28 cellular contexts compared by ENCODE assay signal in the genomic region with DNA sequence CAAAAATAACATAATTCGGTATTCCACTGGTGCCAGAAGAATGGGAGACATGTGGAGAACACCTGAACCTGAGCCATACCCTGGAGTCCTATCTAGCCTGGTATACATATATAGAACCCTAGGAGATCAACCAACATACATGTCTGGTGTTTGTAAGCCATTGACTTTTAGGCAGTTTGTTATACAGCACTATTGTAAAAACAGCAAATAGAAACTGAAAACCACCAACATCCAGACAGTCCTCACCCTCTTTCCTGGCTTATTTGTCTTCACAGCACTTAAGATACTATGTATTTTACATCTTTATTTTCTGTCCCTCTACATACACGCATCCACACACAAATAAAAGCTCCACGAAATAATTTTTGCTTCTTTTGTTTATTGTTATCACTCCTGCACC.
"Had no signal": no experiment of that assay in that cellular context is flagged by ENCODE, and none has a peak within 500 bp of the region (broad histone marks: within the 10 kb centered on the region; RNA-seq: fewer than 3 reads in every experiment).

No MANE protein-coding gene starts in this region.

- H3K27ac Mint-ChIP-seq: immature natural killer cell; naive thymus-derived CD8-positive, alpha-beta T cell; nephron; stimulated activated memory B cell treated with anti-CD40 and anti-IgM and Interleukin-4, amounts not matched to agents 10 μg/mL and 1 μg/mL and 100 μg/mL, for 72 hours; stimulated activated naive CD8-positive, alpha-beta T cell treated with anti-CD3 and anti-CD28 coated beads, Interleukin-15, amount 100 ng/mL, for 72 hours had no signal

- H3K27me3 ChIP-seq: pancreas, right lobe of liver, tibial nerve, upper lobe of left lung, vagina had no signal

- H3K4me1 ChIP-seq: lower lobe of right lung, pancreas, prostate gland, right lobe of liver, tibial nerve, upper lobe of left lung, vagina had no signal

- H3K4me1 Mint-ChIP-seq: immature natural killer cell; nephron; neural crest cell; stimulated activated naive CD8-positive, alpha-beta T cell treated with anti-CD3 and anti-CD28 coated beads, Interleukin-15, amount 100 ng/mL, for 72 hours had no signal

- H3K9me3 ChIP-seq: lower lobe of right lung, pancreas, prostate gland, right lobe of liver, upper lobe of left lung, vagina had no signal

- H3K4me2 ChIP-seq: smooth muscle cell had no signal

- ATAC-seq: left lobe of liver; left ventricle myocardium superior; lower lobe of right lung; naive thymus-derived CD8-positive, alpha-beta T cell; pancreas; right lobe of liver; stimulated activated memory B cell treated with anti-CD40 and anti-IgM and Interleukin-4, amounts not matched to agents 10 μg/mL and 1 μg/mL and 100 μg/mL, for 72 hours; stimulated activated naive CD8-positive, alpha-beta T cell treated with anti-CD3 and anti-CD28 coated beads, Interleukin-15, amount 100 ng/mL, for 72 hours had no signal

- H3K36me3 ChIP-seq: lower lobe of right lung, pancreas, prostate gland, right lobe of liver, tibial nerve, upper lobe of left lung, vagina had no signal

- H3K36me3 Mint-ChIP-seq: immature natural killer cell had no signal

- H3K27me3 Mint-ChIP-seq: naive thymus-derived CD8-positive, alpha-beta T cell; stimulated activated memory B cell treated with anti-CD40 and anti-IgM and Interleukin-4, amounts not matched to agents 10 μg/mL and 1 μg/mL and 100 μg/mL, for 72 hours; stimulated activated naive CD8-positive, alpha-beta T cell treated with anti-CD3 and anti-CD28 coated beads, Interleukin-15, amount 100 ng/mL, for 72 hours had no signal

- DNase-seq: hypothalamus; immature natural killer cell; kidney; left ventricle myocardium superior; lower lobe of right lung; mammary epithelial cell; mesenchymal stem cell; naive thymus-derived CD8-positive, alpha-beta T cell; nucleus accumbens; pancreas; posterior cingulate gyrus; right lobe of liver; stimulated activated CD4-positive, alpha-beta T cell treated with anti-CD3 and anti-CD28 coated beads, Interleukin-1b, Interleukin-23, amount 100 ng/mL, for 48 hours; stimulated activated CD4-positive, alpha-beta T cell treated with anti-CD3 and anti-CD28 coated beads, Interleukin-2, amount 100 ng/mL, for 48 hours; stimulated activated CD4-positive, alpha-beta T cell treated with anti-CD3 and anti-CD28 coated beads, Interleukin-4, amount 100 ng/mL, for 4 hours; stimulated activated CD8-positive, alpha-beta memory T cell treated with anti-CD3 and anti-CD28 coated beads, Interleukin-4, amount 100 ng/mL, for 48 hours; stimulated activated naive CD4-positive, alpha-beta T cell treated with Interleukin-2 at 50 U/mL for 16 hours; stimulated activated naive CD8-positive, alpha-beta T cell treated with anti-CD3 and anti-CD28 coated beads, Interleukin-15, amount 100 ng/mL, for 72 hours; substantia nigra; upper lobe of left lung had no signal

- H3K4me3 Mint-ChIP-seq: immature natural killer cell; naive thymus-derived CD8-positive, alpha-beta T cell; nephron; neural crest cell; stimulated activated memory B cell treated with anti-CD40 and anti-IgM and Interleukin-4, amounts not matched to agents 10 μg/mL and 1 μg/mL and 100 μg/mL, for 72 hours; stimulated activated naive CD8-positive, alpha-beta T cell treated with anti-CD3 and anti-CD28 coated beads, Interleukin-15, amount 100 ng/mL, for 72 hours had no signal

- H3K4me3 ChIP-seq: lower lobe of right lung, pancreas, prostate gland, right lobe of liver, smooth muscle cell, tibial nerve, upper lobe of left lung, vagina had no signal

- H3K9me3 Mint-ChIP-seq: neural crest cell; stimulated activated memory B cell treated with anti-CD40 and anti-IgM and Interleukin-4, amounts not matched to agents 10 μg/mL and 1 μg/mL and 100 μg/mL, for 72 hours; stimulated activated naive CD8-positive, alpha-beta T cell treated with anti-CD3 and anti-CD28 coated beads, Interleukin-15, amount 100 ng/mL, for 72 hours had no signal

- H3K27ac ChIP-seq: lower lobe of right lung, pancreas, prostate gland, right lobe of liver, tibial nerve, upper lobe of left lung, vagina had no signal
